Comparison of ENCODE assay signal across 8 cellular contexts in the genomic region with DNA sequence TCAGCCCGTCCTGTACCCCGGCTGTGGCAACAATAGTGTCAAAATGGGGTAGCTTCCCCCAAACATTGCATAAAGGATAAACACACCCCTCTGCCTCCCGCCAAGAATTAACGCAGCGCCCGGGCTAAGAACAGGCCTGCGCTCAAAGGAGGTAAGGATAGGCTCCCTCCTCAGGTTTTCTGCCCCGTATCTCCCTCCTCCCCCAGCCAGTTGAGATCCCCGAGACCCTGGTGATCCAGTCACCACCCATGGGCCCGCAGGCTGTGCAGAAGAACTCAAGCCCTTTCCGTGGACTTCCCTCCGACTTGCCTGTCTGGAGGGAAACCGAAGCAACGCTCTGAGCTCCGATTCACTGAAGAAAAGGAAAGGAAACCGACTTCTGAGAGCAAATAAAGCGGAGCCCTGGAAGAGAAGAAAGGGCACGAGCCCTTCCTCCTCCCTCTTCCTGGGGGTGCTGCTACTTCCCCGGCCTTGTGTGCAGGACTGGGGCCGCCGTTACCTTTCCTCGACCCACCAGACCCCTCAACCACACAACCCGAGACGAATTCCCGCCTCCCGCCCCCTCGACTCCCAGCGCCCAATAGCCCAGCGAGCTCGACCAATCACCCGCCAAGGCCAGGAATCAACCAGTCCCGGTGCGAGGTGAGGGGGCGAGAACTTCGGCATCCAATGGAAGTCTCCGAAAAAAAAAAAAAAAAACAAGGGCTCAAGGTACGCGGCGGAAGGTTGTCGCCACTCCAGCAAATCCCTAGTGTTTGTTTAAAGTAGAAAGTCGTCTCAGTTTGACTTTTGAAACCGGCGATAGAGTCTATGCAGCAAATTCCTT. TPM values are rescaled to one million over a fixed set of nuclear protein-coding genes. Genes with fewer than 3 reads are reported as not detected.
DNase-seq lines count a peak whose midpoint lies in the region; ATAC-seq, FAIRE-seq and TF ChIP-seq lines count a peak whose summit lies in the region.

Gene BRIP1 (minus strand): TSS at position 554 of the 826 bp plus-strand sequence. CDS start 1,989 bp downstream, outside the sequence.

- no peak for TF ChIP-seq CTCF in AG09309 (IDR thresholded peaks at IDR 0.05; ENCODE audit: control insufficient read depth, insufficient read depth, low read depth, low read length, missing control alignments)
- TF ChIP-seq CTCF in WTC11 (IDR thresholded peaks at IDR 0.05): no peak

- no peaks in the 10 kb centered on the region for H3K9me3 Mint-ChIP-seq in WTC11

- CTCF ChIA-PET in WTC11 (lab: Charles Lee): interaction anchor here (0.6 to 3.9 kb wide), 10 partner anchors 34 to 456 kb away, joined by 3 to 27 read pairs (median 3); no protein-coding TSS in a partner anchor

- POLR2A ChIA-PET in WTC11 (lab: Charles Lee): interaction anchor here (0.6 to 1.8 kb wide), 19 partner anchors 10 to 1503 kb away, joined by 3 to 10 read pairs (median 5); no protein-coding TSS in a partner anchor

- no peak within 1 kb of the TSS for H3K27ac ChIP-seq in caudate nucleus (ENCODE audit: low read depth, low read length)

- peak within 1 kb of the TSS; percentile 96 for H3K27ac Mint-ChIP-seq in WTC11

- H3K27me3 Mint-ChIP-seq in WTC11 (ENCODE audit: low read depth): no peaks in the 10 kb centered on the region

- DNase-seq in AG09309 (ENCODE audit: low read depth) (peak; percentile 59), NCI-H345 (lab: John Stamatoyannopoulos, UW) (peak; percentile 97), WTC11 (ENCODE audit: low spot score) (peak; percentile 94), caudate nucleus (lab: John Stamatoyannopoulos, UW) (peak in 60 of 61 donors; percentile 21 to 91 (median 74))
- peak; percentile 78 for DNase-seq in stimulated activated CD4-positive, alpha-beta T cell treated with anti-CD3 and anti-CD28 coated beads, Interleukin-12 subunit alpha, Interleukin-12 subunit beta, amount 100 ng/mL, for 4 hours

- H3K4me3 Mint-ChIP-seq in WTC11: peak within 1 kb of the TSS; percentile 98

- peak; percentile 90 for ATAC-seq in GM19025 (IDR thresholded peaks at IDR 0.05; ENCODE audit: low read depth, unreplicated experiment)
- ATAC-seq in HG03280 (IDR thresholded peaks at IDR 0.05; ENCODE audit: unreplicated experiment): peak; percentile 94
- ATAC-seq in WTC11: peak; percentile 98

- H3K36me3 Mint-ChIP-seq in WTC11: peaks cover 18% of the 10 kb centered on the region; the same call in 1 of the 2 replicates

- FAIRE-seq in islet of Langerhans (lab: Jason Lieb, UNC): peak; percentile 90

- H3K4me3 ChIP-seq in AG09309 (ENCODE audit: control insufficient read depth, low read depth, low read length): peak within 1 kb of the TSS; percentile 78

- peaks cover 20% of the 10 kb centered on the region for H3K4me1 Mint-ChIP-seq in WTC11

TF ChIP-seq in WTC11, 78 proteins besides CTCF, POLR2A, EP300 and RAD21 (continues in another document):
- TF ChIP-seq SP1 (CRISPR knock-in tag; conservative IDR thresholded peaks at IDR 0.05) (peak; percentile 78), CBFB (CRISPR knock-in tag; IDR thresholded peaks at IDR 0.05; ENCODE audit: low read depth) (no peak), PRRX2 (CRISPR knock-in tag; IDR thresholded peaks at IDR 0.05) (no peak), FOXP1 (CRISPR knock-in tag; IDR thresholded peaks at IDR 0.05; ENCODE audit: borderline replicate concordance) (peak; percentile 73; the same call in 1 of the 2 replicates), USF1 (CRISPR knock-in tag; IDR thresholded peaks at IDR 0.05) (peak; percentile 27; the same call in 1 of the 2 replicates), CREM (CRISPR knock-in tag; IDR thresholded peaks at IDR 0.05) (no peak), CDX4 (CRISPR knock-in tag; IDR thresholded peaks at IDR 0.05; ENCODE audit: borderline replicate concordance) (no peak), FOXK1 (CRISPR knock-in tag; IDR thresholded peaks at IDR 0.05) (no peak), NFATC4 (CRISPR knock-in tag; IDR thresholded peaks at IDR 0.05) (no peak), NR1H2 (CRISPR knock-in tag; IDR thresholded peaks at IDR 0.05) (no peak), EMX1 (CRISPR knock-in tag; IDR thresholded peaks at IDR 0.05) (no peak), JAZF1 (CRISPR knock-in tag; IDR thresholded peaks at IDR 0.05) (no peak), MYBL2 (CRISPR knock-in tag; IDR thresholded peaks at IDR 0.05) (peak; percentile 62; the same call in 1 of the 2 replicates), TEAD1 (CRISPR knock-in tag; IDR thresholded peaks at IDR 0.05) (peak; percentile 25; the same call in 1 of the 2 replicates), HMGA2 (CRISPR knock-in tag; IDR thresholded peaks at IDR 0.05) (no peak), TCF7 (CRISPR knock-in tag; IDR thresholded peaks at IDR 0.05; ENCODE audit: low read depth) (no peak), ZNF396 (CRISPR knock-in tag; IDR thresholded peaks at IDR 0.05; ENCODE audit: borderline replicate concordance) (no peak), ZNF423 (CRISPR knock-in tag; IDR thresholded peaks at IDR 0.05) (peak; percentile 14; the same call in 1 of the 2 replicates), ZSCAN18 (CRISPR knock-in tag; IDR thresholded peaks at IDR 0.05) (no peak), NFYB (CRISPR knock-in tag; conservative IDR thresholded peaks at IDR 0.05; ENCODE audit: low read depth) (peak; percentile 81), SMAD3 (CRISPR knock-in tag; IDR thresholded peaks at IDR 0.05; ENCODE audit: borderline replicate concordance) (no peak), ZNF121 (CRISPR knock-in tag; IDR thresholded peaks at IDR 0.05) (no peak), NFE2L1 (CRISPR knock-in tag; IDR thresholded peaks at IDR 0.05) (peak; percentile 77; the same call in 1 of the 2 replicates), MXD4 (CRISPR knock-in tag; IDR thresholded peaks at IDR 0.05; ENCODE audit: borderline replicate concordance) (no peak), E2F4 (CRISPR knock-in tag; IDR thresholded peaks at IDR 0.05; ENCODE audit: borderline replicate concordance, low read depth) (peak; percentile 85)
- TF ChIP-seq, protein P1, sequence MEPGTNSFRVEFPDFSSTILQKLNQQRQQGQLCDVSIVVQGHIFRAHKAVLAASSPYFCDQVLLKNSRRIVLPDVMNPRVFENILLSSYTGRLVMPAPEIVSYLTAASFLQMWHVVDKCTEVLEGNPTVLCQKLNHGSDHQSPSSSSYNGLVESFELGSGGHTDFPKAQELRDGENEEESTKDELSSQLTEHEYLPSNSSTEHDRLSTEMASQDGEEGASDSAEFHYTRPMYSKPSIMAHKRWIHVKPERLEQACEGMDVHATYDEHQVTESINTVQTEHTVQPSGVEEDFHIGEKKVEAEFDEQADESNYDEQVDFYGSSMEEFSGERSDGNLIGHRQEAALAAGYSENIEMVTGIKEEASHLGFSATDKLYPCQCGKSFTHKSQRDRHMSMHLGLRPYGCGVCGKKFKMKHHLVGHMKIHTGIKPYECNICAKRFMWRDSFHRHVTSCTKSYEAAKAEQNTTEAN (CRISPR knock-in tag; IDR thresholded peaks at IDR 0.05): no peak
- TF ChIP-seq, protein P2, sequence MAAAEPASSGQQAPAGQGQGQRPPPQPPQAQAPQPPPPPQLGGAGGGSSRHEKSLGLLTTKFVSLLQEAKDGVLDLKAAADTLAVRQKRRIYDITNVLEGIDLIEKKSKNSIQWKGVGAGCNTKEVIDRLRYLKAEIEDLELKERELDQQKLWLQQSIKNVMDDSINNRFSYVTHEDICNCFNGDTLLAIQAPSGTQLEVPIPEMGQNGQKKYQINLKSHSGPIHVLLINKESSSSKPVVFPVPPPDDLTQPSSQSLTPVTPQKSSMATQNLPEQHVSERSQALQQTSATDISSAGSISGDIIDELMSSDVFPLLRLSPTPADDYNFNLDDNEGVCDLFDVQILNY (CRISPR knock-in tag; IDR thresholded peaks at IDR 0.05): peak; percentile 85
- TF ChIP-seq, protein P3, sequence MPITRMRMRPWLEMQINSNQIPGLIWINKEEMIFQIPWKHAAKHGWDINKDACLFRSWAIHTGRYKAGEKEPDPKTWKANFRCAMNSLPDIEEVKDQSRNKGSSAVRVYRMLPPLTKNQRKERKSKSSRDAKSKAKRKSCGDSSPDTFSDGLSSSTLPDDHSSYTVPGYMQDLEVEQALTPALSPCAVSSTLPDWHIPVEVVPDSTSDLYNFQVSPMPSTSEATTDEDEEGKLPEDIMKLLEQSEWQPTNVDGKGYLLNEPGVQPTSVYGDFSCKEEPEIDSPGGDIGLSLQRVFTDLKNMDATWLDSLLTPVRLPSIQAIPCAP (CRISPR knock-in tag; IDR thresholded peaks at IDR 0.05): no peak

RNA-seq across cellular contexts. Expression of gene BRIP1, which starts in this region (rescaled TPM):
- 13.8 to 17.6 TPM (median 16.0 TPM) in 3 replicates for total RNA-seq in WTC11 (2021)
